1 cellular context compared by ENCODE assay signal in the genomic region with DNA sequence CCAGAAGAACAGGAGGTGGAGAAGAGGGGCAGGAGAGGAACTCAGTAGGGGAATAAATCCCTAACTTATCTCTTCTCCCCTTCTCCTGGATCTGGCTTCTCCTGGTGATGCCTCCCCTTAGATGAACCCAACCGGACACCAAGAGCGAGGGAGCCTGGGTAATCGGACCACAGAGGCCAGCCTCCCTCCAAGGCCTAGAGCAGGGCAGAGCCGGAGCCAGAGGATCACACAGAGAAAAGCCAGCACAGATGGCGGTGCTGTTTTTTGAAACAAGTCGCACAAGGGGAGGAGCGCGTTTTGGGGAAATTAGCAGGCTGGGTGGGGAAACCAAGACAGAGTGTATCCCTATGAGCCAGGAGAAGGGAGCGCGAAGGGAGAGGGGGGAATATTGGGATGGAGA.
TF ChIP-seq lines count a peak whose summit lies in the region.

No MANE protein-coding gene starts in this region.

TF ChIP-seq in H1, 55 proteins besides CTCF, POLR2A, EP300 and RAD21 (continued from another document):
- TF ChIP-seq, protein P1, sequence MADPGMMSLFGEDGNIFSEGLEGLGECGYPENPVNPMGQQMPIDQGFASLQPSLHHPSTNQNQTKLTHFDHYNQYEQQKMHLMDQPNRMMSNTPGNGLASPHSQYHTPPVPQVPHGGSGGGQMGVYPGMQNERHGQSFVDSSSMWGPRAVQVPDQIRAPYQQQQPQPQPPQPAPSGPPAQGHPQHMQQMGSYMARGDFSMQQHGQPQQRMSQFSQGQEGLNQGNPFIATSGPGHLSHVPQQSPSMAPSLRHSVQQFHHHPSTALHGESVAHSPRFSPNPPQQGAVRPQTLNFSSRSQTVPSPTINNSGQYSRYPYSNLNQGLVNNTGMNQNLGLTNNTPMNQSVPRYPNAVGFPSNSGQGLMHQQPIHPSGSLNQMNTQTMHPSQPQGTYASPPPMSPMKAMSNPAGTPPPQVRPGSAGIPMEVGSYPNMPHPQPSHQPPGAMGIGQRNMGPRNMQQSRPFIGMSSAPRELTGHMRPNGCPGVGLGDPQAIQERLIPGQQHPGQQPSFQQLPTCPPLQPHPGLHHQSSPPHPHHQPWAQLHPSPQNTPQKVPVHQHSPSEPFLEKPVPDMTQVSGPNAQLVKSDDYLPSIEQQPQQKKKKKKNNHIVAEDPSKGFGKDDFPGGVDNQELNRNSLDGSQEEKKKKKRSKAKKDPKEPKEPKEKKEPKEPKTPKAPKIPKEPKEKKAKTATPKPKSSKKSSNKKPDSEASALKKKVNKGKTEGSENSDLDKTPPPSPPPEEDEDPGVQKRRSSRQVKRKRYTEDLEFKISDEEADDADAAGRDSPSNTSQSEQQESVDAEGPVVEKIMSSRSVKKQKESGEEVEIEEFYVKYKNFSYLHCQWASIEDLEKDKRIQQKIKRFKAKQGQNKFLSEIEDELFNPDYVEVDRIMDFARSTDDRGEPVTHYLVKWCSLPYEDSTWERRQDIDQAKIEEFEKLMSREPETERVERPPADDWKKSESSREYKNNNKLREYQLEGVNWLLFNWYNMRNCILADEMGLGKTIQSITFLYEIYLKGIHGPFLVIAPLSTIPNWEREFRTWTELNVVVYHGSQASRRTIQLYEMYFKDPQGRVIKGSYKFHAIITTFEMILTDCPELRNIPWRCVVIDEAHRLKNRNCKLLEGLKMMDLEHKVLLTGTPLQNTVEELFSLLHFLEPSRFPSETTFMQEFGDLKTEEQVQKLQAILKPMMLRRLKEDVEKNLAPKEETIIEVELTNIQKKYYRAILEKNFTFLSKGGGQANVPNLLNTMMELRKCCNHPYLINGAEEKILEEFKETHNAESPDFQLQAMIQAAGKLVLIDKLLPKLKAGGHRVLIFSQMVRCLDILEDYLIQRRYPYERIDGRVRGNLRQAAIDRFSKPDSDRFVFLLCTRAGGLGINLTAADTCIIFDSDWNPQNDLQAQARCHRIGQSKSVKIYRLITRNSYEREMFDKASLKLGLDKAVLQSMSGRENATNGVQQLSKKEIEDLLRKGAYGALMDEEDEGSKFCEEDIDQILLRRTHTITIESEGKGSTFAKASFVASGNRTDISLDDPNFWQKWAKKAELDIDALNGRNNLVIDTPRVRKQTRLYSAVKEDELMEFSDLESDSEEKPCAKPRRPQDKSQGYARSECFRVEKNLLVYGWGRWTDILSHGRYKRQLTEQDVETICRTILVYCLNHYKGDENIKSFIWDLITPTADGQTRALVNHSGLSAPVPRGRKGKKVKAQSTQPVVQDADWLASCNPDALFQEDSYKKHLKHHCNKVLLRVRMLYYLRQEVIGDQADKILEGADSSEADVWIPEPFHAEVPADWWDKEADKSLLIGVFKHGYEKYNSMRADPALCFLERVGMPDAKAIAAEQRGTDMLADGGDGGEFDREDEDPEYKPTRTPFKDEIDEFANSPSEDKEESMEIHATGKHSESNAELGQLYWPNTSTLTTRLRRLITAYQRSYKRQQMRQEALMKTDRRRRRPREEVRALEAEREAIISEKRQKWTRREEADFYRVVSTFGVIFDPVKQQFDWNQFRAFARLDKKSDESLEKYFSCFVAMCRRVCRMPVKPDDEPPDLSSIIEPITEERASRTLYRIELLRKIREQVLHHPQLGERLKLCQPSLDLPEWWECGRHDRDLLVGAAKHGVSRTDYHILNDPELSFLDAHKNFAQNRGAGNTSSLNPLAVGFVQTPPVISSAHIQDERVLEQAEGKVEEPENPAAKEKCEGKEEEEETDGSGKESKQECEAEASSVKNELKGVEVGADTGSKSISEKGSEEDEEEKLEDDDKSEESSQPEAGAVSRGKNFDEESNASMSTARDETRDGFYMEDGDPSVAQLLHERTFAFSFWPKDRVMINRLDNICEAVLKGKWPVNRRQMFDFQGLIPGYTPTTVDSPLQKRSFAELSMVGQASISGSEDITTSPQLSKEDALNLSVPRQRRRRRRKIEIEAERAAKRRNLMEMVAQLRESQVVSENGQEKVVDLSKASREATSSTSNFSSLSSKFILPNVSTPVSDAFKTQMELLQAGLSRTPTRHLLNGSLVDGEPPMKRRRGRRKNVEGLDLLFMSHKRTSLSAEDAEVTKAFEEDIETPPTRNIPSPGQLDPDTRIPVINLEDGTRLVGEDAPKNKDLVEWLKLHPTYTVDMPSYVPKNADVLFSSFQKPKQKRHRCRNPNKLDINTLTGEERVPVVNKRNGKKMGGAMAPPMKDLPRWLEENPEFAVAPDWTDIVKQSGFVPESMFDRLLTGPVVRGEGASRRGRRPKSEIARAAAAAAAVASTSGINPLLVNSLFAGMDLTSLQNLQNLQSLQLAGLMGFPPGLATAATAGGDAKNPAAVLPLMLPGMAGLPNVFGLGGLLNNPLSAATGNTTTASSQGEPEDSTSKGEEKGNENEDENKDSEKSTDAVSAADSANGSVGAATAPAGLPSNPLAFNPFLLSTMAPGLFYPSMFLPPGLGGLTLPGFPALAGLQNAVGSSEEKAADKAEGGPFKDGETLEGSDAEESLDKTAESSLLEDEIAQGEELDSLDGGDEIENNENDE (IDR thresholded peaks at IDR 0.05; ENCODE audit: insufficient replicate concordance, low read length), result no peak
- no peak for TF ChIP-seq EZH2 (IDR thresholded peaks at IDR 0.05; ENCODE audit: low read depth, low read length, severe bottlenecking)
- no peak for TF ChIP-seq CREB1 (IDR thresholded peaks at IDR 0.05)
- TF ChIP-seq GABPA (IDR thresholded peaks at IDR 0.05; ENCODE audit: borderline replicate concordance, insufficient read depth, low read length), result no peak
- TF ChIP-seq ZNF274 (IDR thresholded peaks at IDR 0.05; ENCODE audit: borderline replicate concordance, extremely low read depth, low read length), result no peak
- no peak for TF ChIP-seq JUN (IDR thresholded peaks at IDR 0.05; ENCODE audit: low read depth, low read length)
- no peak for TF ChIP-seq SIN3A (conservative IDR thresholded peaks at IDR 0.05 in 1 of 2, IDR thresholded peaks at IDR 0.05 in 1 of 2; ENCODE audit: low read depth in 1 of 2, low read length in 2 of 2)
- TF ChIP-seq RBBP5 (IDR thresholded peaks at IDR 0.05; ENCODE audit: borderline replicate concordance, low read depth, low read length), result no peak
- no peak for TF ChIP-seq TAF7 (optimal IDR thresholded peaks at IDR 0.05; ENCODE audit: borderline replicate concordance, low read depth, low read length)
- TF ChIP-seq CTBP2 (IDR thresholded peaks at IDR 0.05; ENCODE audit: borderline replicate concordance, insufficient read depth, insufficient read length, low read length), result no peak
- no peak for TF ChIP-seq BCL11A (IDR thresholded peaks at IDR 0.05; ENCODE audit: low read depth in 2 of 2, low read length in 2 of 2)
- TF ChIP-seq NANOG (IDR thresholded peaks at IDR 0.05; ENCODE audit: insufficient read depth, low read depth, low read length, poor library complexity, severe bottlenecking), result no peak
- TF ChIP-seq, protein P2, sequence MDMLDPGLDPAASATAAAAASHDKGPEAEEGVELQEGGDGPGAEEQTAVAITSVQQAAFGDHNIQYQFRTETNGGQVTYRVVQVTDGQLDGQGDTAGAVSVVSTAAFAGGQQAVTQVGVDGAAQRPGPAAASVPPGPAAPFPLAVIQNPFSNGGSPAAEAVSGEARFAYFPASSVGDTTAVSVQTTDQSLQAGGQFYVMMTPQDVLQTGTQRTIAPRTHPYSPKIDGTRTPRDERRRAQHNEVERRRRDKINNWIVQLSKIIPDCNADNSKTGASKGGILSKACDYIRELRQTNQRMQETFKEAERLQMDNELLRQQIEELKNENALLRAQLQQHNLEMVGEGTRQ (IDR thresholded peaks at IDR 0.05; ENCODE audit: low read length), result no peak
- no peak for TF ChIP-seq KDM5A (IDR thresholded peaks at IDR 0.05; ENCODE audit: low read length)
- TF ChIP-seq CBX5 (IDR thresholded peaks at IDR 0.05; ENCODE audit: low read depth, low read length), result no peak
TF ChIP-seq in H1: peak in this region for 0.
